8 cellular contexts compared by ENCODE assay signal in the genomic region with DNA sequence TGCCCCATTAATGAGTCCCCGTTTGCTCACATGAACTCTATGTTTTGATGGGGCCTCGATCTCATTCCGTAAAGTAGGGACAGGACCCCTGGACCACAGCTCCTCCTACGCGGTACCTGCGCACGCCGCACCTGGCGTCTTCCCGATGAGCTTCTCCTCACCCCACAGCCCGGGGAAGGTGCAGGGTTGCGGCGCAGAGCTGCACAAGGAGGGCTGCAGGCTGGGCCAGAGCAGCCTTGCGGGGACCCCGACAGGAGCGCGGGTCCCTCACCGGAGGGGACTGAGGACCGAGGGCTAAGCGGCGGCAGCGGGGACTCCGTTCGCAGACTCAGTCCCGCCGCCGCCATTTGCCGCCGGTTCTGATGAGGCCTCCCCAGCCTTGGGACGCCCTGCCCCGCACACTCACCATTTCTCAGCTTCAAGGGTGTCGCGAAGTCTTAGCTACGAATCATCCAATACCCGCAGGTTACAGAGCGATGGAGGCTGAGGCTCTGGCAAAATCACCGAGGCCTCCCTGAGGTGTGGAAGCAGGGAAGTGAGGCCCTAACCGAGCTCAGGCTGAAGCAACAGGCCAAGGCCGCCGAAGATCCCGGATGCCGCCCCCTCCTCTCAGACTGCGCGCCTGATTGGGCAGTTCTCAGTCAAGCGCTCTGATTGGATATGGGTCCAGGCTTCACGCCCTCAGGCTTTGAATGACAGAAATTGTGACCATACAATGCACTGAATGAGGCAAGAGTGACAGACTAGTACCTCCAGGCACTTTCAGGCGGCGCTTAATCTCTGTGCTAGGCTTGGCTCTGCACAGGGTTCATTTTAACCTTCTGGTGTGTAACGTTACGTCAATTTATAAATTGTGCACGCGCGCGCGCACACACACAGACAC. TPM values are rescaled to one million over a fixed set of nuclear protein-coding genes. Genes with fewer than 3 reads are reported as not detected.
A peak's percentile ranks its signal among the peaks of the same experiment; 100 is the strongest.
DNase-seq lines count a peak whose midpoint lies in the region; ATAC-seq, FAIRE-seq and TF ChIP-seq lines count a peak whose summit lies in the region.

No MANE protein-coding gene starts in this region.

- POLR2A ChIA-PET in Caco-2 (lab: Charles Lee) = interaction anchor here (0.9 to 1.0 kb wide), 3 partner anchors 9 to 24 kb away, joined by 3 read pairs; no protein-coding TSS in a partner anchor

- no peaks in the 10 kb centered on the region for H4K20me1 ChIP-seq in OCI-LY1 (ENCODE audit: insufficient read depth, low read length)

- DNase-seq in Caco-2 (peak; percentile 97), HTR-8/SVneo (ENCODE audit: insufficient read length, low spot score) (peak; percentile 97), activated T-cell treated with anti-CD3 and anti-CD28 coated beads for 4 hours (peak; percentile 86), epithelial cell of proximal tubule (ENCODE audit: low read depth) (peak; percentile 94), mucosa of descending colon (peak; percentile 93 to 97 (median 94))
- DNase-seq in stimulated activated CD8-positive, alpha-beta memory T cell treated with anti-CD3 and anti-CD28 coated beads, Interleukin-4, amount 100 ng/mL, for 1 hour (ENCODE audit: low read depth in 2 of 2, low spot score in 1 of 2) = peak; percentile 72 to 84

- peaks cover 28% of the 10 kb centered on the region for H3K9me3 ChIP-seq in Caco-2
- 0 out of 2 replicates have a peak, but pooled peaks cover 2% of the 10 kb centered on the region for H3K9me3 ChIP-seq in OCI-LY1 (ENCODE audit: low read length)
- H3K9me3 ChIP-seq in mucosa of descending colon = peaks cover 39% of the 10 kb centered on the region

- H3K36me3 Mint-ChIP-seq in Caco-2 (ENCODE audit: insufficient read depth, unreplicated experiment) = peaks cover 59% of the 10 kb centered on the region

- no peaks in the 10 kb centered on the region for H3K27me3 Mint-ChIP-seq in Caco-2 (ENCODE audit: insufficient read depth, unreplicated experiment)

- no TSS peak for BruUV-seq in Caco-2 (replicated peaks; lab: Mats Ljungman, UMichigan)

- H3K9me3 Mint-ChIP-seq in Caco-2 (ENCODE audit: unreplicated experiment) = peaks cover 32% of the 10 kb centered on the region

- peaks cover 5% of the 10 kb centered on the region for H3K4me1 Mint-ChIP-seq in Caco-2 (ENCODE audit: low read depth, unreplicated experiment)

- CTCF ChIA-PET in Caco-2 (lab: Charles Lee) = interaction anchor here (0.5 to 0.7 kb wide), 2 partner anchors 115 to 200 kb away, joined by 3 read pairs; a partner anchor contains a TSS

- H3K79me2 ChIP-seq in OCI-LY1 (ENCODE audit: insufficient read depth, low read length) = peaks cover 26% of the 10 kb centered on the region

- H3K4me2 ChIP-seq in OCI-LY1 (ENCODE audit: low read length) = peak overlapping the region; percentile 77

- H2AFZ ChIP-seq in OCI-LY1 (ENCODE audit: low read length) = no peak overlapping the region

- H3K4me3 ChIP-seq in Caco-2 (ENCODE audit: low read depth, low read length) (peak overlapping the region; percentile 64), OCI-LY1 (ENCODE audit: low read depth, low read length, poor library complexity, severe bottlenecking) (peak overlapping the region; percentile 93), epithelial cell of proximal tubule (ENCODE audit: low read depth, low read length) (peak overlapping the region; percentile 90), mucosa of descending colon (peak overlapping the region; percentile 86)

- peak overlapping the region; percentile 94 for H3K27ac Mint-ChIP-seq in Caco-2 (ENCODE audit: unreplicated experiment)

- peak overlapping the region; percentile 92 for H3K4me3 Mint-ChIP-seq in Caco-2 (ENCODE audit: unreplicated experiment)

- H3F3A ChIP-seq in OCI-LY1 (ENCODE audit: insufficient read depth, low read length) = no peaks in the 10 kb centered on the region

- intact Hi-C loops in Caco-2 (cut with micrococcal nuclease; ENCODE audit: unreplicated experiment) (loop anchor here (2.0 to 10.0 kb wide), 2 partner anchors 25 to 139 kb away; a partner anchor contains a TSS), mucosa of descending colon (cut with DNase I, micrococcal nuclease) (no loop called here)

- no peaks in the 10 kb centered on the region; the same call in 1 of the 2 replicates for H3K36me3 ChIP-seq in Caco-2 (ENCODE audit: control insufficient read depth, insufficient read depth, low read length)
- H3K36me3 ChIP-seq in OCI-LY1 (ENCODE audit: insufficient read depth, low read length) = peaks cover 43% of the 10 kb centered on the region
- H3K36me3 ChIP-seq in mucosa of descending colon (ENCODE audit: low read depth) = peaks cover 14% of the 10 kb centered on the region

- TF ChIP-seq CTCF in Caco-2 (IDR thresholded peaks at IDR 0.05; ENCODE audit: insufficient read depth in 1 of 2, low read depth in 1 of 2, low read length in 1 of 2, severe bottlenecking in 1 of 2, unreplicated experiment in 1 of 2) (no peak), OCI-LY1 (IDR thresholded peaks at IDR 0.05; ENCODE audit: low read length) (no peak), epithelial cell of proximal tubule (conservative IDR thresholded peaks at IDR 0.05; ENCODE audit: low read depth, low read length) (no peak), mucosa of descending colon (IDR thresholded peaks at IDR 0.05) (no peak)

- H3K27me3 ChIP-seq in Caco-2 (replicated peaks; ENCODE audit: control insufficient read depth, insufficient read depth, low read length) (no peaks in the 10 kb centered on the region), OCI-LY1 (ENCODE audit: insufficient read depth, low read length) (no peaks in the 10 kb centered on the region)

- FAIRE-seq in HTR-8/SVneo (lab: Jason Lieb, UNC) = peak; percentile 66

- peak overlapping the region; percentile 72 for H3K27ac ChIP-seq in OCI-LY1 (ENCODE audit: low read depth, low read length, poor library complexity, severe bottlenecking)

- peak overlapping the region; percentile 88 for H3K9ac ChIP-seq in OCI-LY1 (ENCODE audit: low read length)

- ATAC-seq in GM21381 (IDR thresholded peaks at IDR 0.05; ENCODE audit: unreplicated experiment) = peak; percentile 99
- peak; percentile 99 for ATAC-seq in mucosa of descending colon

- no peaks in the 10 kb centered on the region for H3K9me2 ChIP-seq in OCI-LY1 (ENCODE audit: low read depth, low read length)

- no peaks in the 10 kb centered on the region for H3K4me1 ChIP-seq in Caco-2
- peaks cover 5% of the 10 kb centered on the region for H3K4me1 ChIP-seq in OCI-LY1 (ENCODE audit: insufficient read depth, low read length, severe bottlenecking)
- H3K4me1 ChIP-seq in mucosa of descending colon (ENCODE audit: low read depth) = peaks cover 5% of the 10 kb centered on the region

RNA-seq across cellular contexts. Expression of a gene that starts 25.1 kb away (rescaled TPM):
- total RNA-seq in Caco-2 (2022) (29.9 and 30.3 TPM in 2 replicates), epithelial cell of proximal tubule (10.3 and 18.5 TPM in 2 replicates), mucosa of descending colon (10 to 100 TPM; 23.3 to 32.1 (median 25.9) TPM)

RNA-seq across cellular contexts. Expression of a gene that starts 25.2 kb away (rescaled TPM):
- 56.6 and 58.8 TPM in 2 replicates for total RNA-seq in Caco-2 (2022)
- 32.3 and 38.6 TPM in 2 replicates for total RNA-seq in epithelial cell of proximal tubule
- total RNA-seq in mucosa of descending colon = 10 to 100 TPM; 57.2 to 74.4 (median 65.8) TPM

Comparison
In these comparisons a context has a peak if more than half of its experiments do, and no peak if none do; other contexts are left out.
1. Peak in every context shown above with its lines: DNase-seq, ATAC-seq, H3K4me3 ChIP-seq and H3K27ac ChIP-seq.